25 cellular contexts compared by ENCODE assay signal in genomic region chr20:48938670-48939069, GRCh38.
"Had no signal": no experiment of that assay in that cellular context is flagged by ENCODE, and none has a peak within 500 bp of the region (broad histone marks: within the 10 kb centered on the region; RNA-seq: fewer than 3 reads in every experiment).

No MANE protein-coding gene starts in this region.

- H3K36me3 Mint-ChIP-seq: naive B cell; natural killer cell treated with Interleukin-12 subunit alpha and Interleukin-12 subunit beta and Interleukin-15 and Interleukin-18, amount 100 ng/mL, for 72 hours had no signal

- H3K27me3 Mint-ChIP-seq: naive B cell; natural killer cell treated with Interleukin-12 subunit alpha and Interleukin-12 subunit beta and Interleukin-15 and Interleukin-18, amount 100 ng/mL, for 72 hours; stimulated activated memory B cell treated with anti-CD40 and anti-IgM and Interleukin-4, amounts not matched to agents 10 μg/mL and 1 μg/mL and 100 μg/mL, for 72 hours; stimulated activated naive CD8-positive, alpha-beta T cell treated with anti-CD3 and anti-CD28 coated beads, Interleukin-15, amount 100 ng/mL, for 72 hours had no signal

- H3K27me3 ChIP-seq: pancreas, spleen, transverse colon, upper lobe of left lung, vagina had no signal

- H3K9me3 Mint-ChIP-seq: naive B cell; natural killer cell treated with Interleukin-12 subunit alpha and Interleukin-12 subunit beta and Interleukin-15 and Interleukin-18, amount 100 ng/mL, for 72 hours; stimulated activated memory B cell treated with anti-CD40 and anti-IgM and Interleukin-4, amounts not matched to agents 10 μg/mL and 1 μg/mL and 100 μg/mL, for 72 hours; stimulated activated naive CD8-positive, alpha-beta T cell treated with anti-CD3 and anti-CD28 coated beads, Interleukin-15, amount 100 ng/mL, for 72 hours had no signal

- H3K27ac Mint-ChIP-seq: mesothelial cell of epicardium; natural killer cell treated with Interleukin-12 subunit alpha and Interleukin-12 subunit beta and Interleukin-15 and Interleukin-18, amount 100 ng/mL, for 72 hours; stimulated activated memory B cell treated with anti-CD40 and anti-IgM and Interleukin-4, amounts not matched to agents 10 μg/mL and 1 μg/mL and 100 μg/mL, for 72 hours had no signal

- H3K36me3 ChIP-seq: pancreas had no signal

- H3K4me3 ChIP-seq: lower lobe of right lung, pancreas, psoas muscle, skin epidermis, spleen, transverse colon, upper lobe of left lung, vagina had no signal

- DNase-seq: hippocampal formation; kidney glomerular epithelial cell; left cardiac atrium; lower lobe of right lung; mesendoderm; naive B cell; nucleus accumbens; pancreas; posterior cingulate gyrus; psoas muscle; spleen; stimulated activated CD4-positive, alpha-beta T cell treated with anti-CD3 and anti-CD28 coated beads, Interleukin-4, amount 100 ng/mL, for 24 hours; stimulated activated naive CD4-positive, alpha-beta T cell treated with Interleukin-2 at 50 U/mL for 16 hours; stimulated activated naive CD8-positive, alpha-beta T cell treated with anti-CD3 and anti-CD28 coated beads, Interleukin-15, amount 100 ng/mL, for 72 hours; substantia nigra; transverse colon; upper lobe of left lung had no signal

- H3K9me3 ChIP-seq: lower lobe of right lung, pancreas, psoas muscle, spleen, transverse colon, upper lobe of left lung, vagina had no signal

- ATAC-seq: left cardiac atrium; left lobe of liver; lower lobe of right lung; natural killer cell treated with Interleukin-12 subunit alpha and Interleukin-12 subunit beta and Interleukin-15 and Interleukin-18, amount 100 ng/mL, for 72 hours; psoas muscle; sciatic nerve; stimulated activated memory B cell treated with anti-CD40 and anti-IgM and Interleukin-4, amounts not matched to agents 10 μg/mL and 1 μg/mL and 100 μg/mL, for 72 hours; stimulated activated naive CD8-positive, alpha-beta T cell treated with anti-CD3 and anti-CD28 coated beads, Interleukin-15, amount 100 ng/mL, for 72 hours had no signal

- H3K4me1 Mint-ChIP-seq: mesothelial cell of epicardium had no signal

- H3K27ac ChIP-seq: lower lobe of right lung, pancreas, psoas muscle, skin epidermis, spleen, upper lobe of left lung, vagina had no signal

- H3K4me3 Mint-ChIP-seq: mesothelial cell of epicardium; naive B cell; natural killer cell treated with Interleukin-12 subunit alpha and Interleukin-12 subunit beta and Interleukin-15 and Interleukin-18, amount 100 ng/mL, for 72 hours; neural crest cell; stimulated activated memory B cell treated with anti-CD40 and anti-IgM and Interleukin-4, amounts not matched to agents 10 μg/mL and 1 μg/mL and 100 μg/mL, for 72 hours; stimulated activated naive CD8-positive, alpha-beta T cell treated with anti-CD3 and anti-CD28 coated beads, Interleukin-15, amount 100 ng/mL, for 72 hours had no signal
